In the genomic region with DNA sequence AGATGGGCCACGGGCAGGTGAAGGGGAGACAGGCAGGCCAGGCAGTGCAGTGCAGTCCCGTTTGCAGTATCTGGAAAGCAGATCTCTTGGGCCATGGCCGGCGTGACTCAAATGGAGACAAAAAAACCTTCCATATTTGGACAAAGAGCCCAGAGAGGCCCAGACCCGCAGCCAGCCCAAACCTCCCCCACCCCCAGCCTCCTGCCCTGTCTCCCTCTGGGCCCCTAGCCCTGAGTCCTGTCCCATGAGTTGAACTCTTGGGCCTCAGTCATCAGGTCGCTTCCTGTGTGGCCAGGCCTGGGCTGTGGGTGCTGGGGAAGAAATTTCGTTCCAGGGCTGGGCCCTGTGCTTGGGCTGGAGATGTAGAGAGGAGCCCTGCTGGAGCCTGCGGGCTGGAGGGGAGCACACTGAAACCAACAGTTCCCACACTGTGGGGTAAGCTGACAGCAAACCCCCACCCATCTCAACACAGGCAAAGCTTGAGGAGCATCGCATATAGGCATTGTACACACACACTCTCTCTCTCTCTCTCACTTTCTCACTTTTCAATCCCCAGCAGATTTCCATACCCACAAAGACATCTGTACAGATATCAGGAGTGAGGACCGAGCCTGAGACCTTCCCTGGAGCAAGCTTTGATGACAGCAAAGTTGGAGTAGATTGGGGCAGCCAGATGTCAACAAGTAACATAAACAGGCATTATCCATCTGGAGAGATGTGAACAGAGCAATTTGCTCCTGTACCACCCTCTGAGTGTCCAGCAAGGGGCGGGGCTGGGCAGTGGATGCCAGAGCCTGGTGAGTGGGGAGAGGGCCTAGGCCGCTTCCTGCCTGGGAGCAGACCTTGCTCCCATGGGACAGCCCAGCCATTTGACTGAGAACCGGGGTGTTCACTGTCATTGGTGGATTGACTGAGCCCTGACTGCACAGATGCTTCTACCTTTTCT, we compare ENCODE assay signal across 8 cellular contexts. TPM values are rescaled to one million over a fixed set of nuclear protein-coding genes. Genes with fewer than 3 reads are reported as not detected.
DNase-seq lines count a peak whose midpoint lies in the region; ATAC-seq, FAIRE-seq and TF ChIP-seq lines count a peak whose summit lies in the region.

No MANE protein-coding gene starts in this region.

- no peaks in the 10 kb centered on the region for H3K36me3 Mint-ChIP-seq in activated CD4-positive, alpha-beta memory T cell treated with anti-CD3 and anti-CD28 coated beads for 36 hours

- no peak for TF ChIP-seq CTCF in left lung (IDR thresholded peaks at IDR 0.05)

- POLR2A ChIA-PET in activated CD4-positive, alpha-beta memory T cell treated with anti-CD3 and anti-CD28 coated beads for 36 hours (lab: Charles Lee), result no interaction called here

- intact Hi-C loops in left lung (cut with DNase I), result no loop called here
- intact Hi-C loops in activated CD4-positive, alpha-beta memory T cell treated with anti-CD3 and anti-CD28 coated beads for 36 hours (cut with micrococcal nuclease), result no loop called here

- peaks cover 6% of the 10 kb centered on the region for H3K4me1 Mint-ChIP-seq in activated CD4-positive, alpha-beta memory T cell treated with anti-CD3 and anti-CD28 coated beads for 36 hours (ENCODE audit: low read depth)

- CTCF ChIA-PET in activated CD4-positive, alpha-beta memory T cell treated with anti-CD3 and anti-CD28 coated beads for 36 hours (lab: Charles Lee), result interaction anchor here (1.1 kb wide), 1 partner anchor 11 kb away, joined by 4 read pairs; no protein-coding TSS in a partner anchor

- H3K4me3 ChIP-seq in left lung, result no peak overlapping the region

- no peak overlapping the region for H3K4me3 Mint-ChIP-seq in activated CD4-positive, alpha-beta memory T cell treated with anti-CD3 and anti-CD28 coated beads for 36 hours

- no peaks in the 10 kb centered on the region for H3K27me3 ChIP-seq in left lung

- no peak for FAIRE-seq in RCC 7860 (lab: Jason Lieb, UNC)

- H3K27me3 Mint-ChIP-seq in activated CD4-positive, alpha-beta memory T cell treated with anti-CD3 and anti-CD28 coated beads for 36 hours, result no peaks in the 10 kb centered on the region

- H3K9me3 Mint-ChIP-seq in activated CD4-positive, alpha-beta memory T cell treated with anti-CD3 and anti-CD28 coated beads for 36 hours, result no peaks in the 10 kb centered on the region

- peak overlapping the region; percentile 53 to 83 for H3K27ac ChIP-seq in left lung

- H3K4me1 ChIP-seq in left lung, result peaks cover 46 to 77% of the 10 kb centered on the region in 2 donors

- no peaks in the 10 kb centered on the region for H3K36me3 ChIP-seq in left lung

- no peaks in the 10 kb centered on the region for H3K9me3 ChIP-seq in left lung

- peak; percentile 71 for ATAC-seq in GM21529 (IDR thresholded peaks at IDR 0.05; ENCODE audit: unreplicated experiment)
- no peak for ATAC-seq in left lung

- DNase-seq in EL, result peak; percentile 81
- DNase-seq in NCI-H524 (lab: John Stamatoyannopoulos, UW), result peak; percentile 90 to 95
- no peak for DNase-seq in left lung
- no peak for DNase-seq in activated CD4-positive, alpha-beta memory T cell treated with anti-CD3 and anti-CD28 coated beads for 36 hours
- DNase-seq in RCC 7860 (ENCODE audit: low spot score), result no peak
- DNase-seq in mesenteric fat pad (ENCODE audit: low spot score), result no peak
- no peak for DNase-seq in LoVo (ENCODE audit: low spot score)

- no peak overlapping the region for H3K27ac Mint-ChIP-seq in activated CD4-positive, alpha-beta memory T cell treated with anti-CD3 and anti-CD28 coated beads for 36 hours

RNA-seq across cellular contexts. Expression of a gene that starts 17.2 kb away (rescaled TPM):
- total RNA-seq in left lung (10 to 100 TPM; 56.3 to 69.1 TPM), mesenteric fat pad (49.8 TPM)
- under 1 TPM in 1 of 2 experiments, not detected in 1; 0.07 TPM for total RNA-seq in activated CD4-positive, alpha-beta memory T cell treated with anti-CD3 and anti-CD28 coated beads for 36 hours

RNA-seq across cellular contexts. Expression of a gene that starts 50.9 kb away (rescaled TPM):
- total RNA-seq in left lung (10 to 100 TPM; 11.7 to 30.7 TPM), mesenteric fat pad (15.8 TPM)
- 10 to 100 TPM; 18.5 to 18.9 TPM for total RNA-seq in activated CD4-positive, alpha-beta memory T cell treated with anti-CD3 and anti-CD28 coated beads for 36 hours

RNA-seq across cellular contexts. Expression of a gene that starts 53.2 kb away (rescaled TPM):
- total RNA-seq in left lung (1 to 10 TPM; 2.2 to 4.8 TPM), mesenteric fat pad (6.7 TPM)
- total RNA-seq in activated CD4-positive, alpha-beta memory T cell treated with anti-CD3 and anti-CD28 coated beads for 36 hours, result not detected

Comparison
In these comparisons a context has a peak if more than half of its experiments do, and no peak if none do; other contexts are left out.
1. DNase-seq: peak in EL (single experiment) and NCI-H524 (2 of 2); none in left lung (0 of 2), activated CD4-positive, alpha-beta memory T cell treated with anti-CD3 and anti-CD28 coated beads for 36 hours (single experiment), RCC 7860 (single experiment), mesenteric fat pad (single experiment) and LoVo (single experiment).
2. RNA of a gene that starts 17.2 kb away (total RNA-seq): 56.3 to 69.1 TPM in left lung and 49.8 TPM in mesenteric fat pad (single experiment); 0.07 TPM in activated CD4-positive, alpha-beta memory T cell treated with anti-CD3 and anti-CD28 coated beads for 36 hours; every median in the first group is over 10 times any median in the second.